Comparison of ENCODE assay signal across 8 cellular contexts in genomic region chr12:92065018-92065499, GRCh38.
DNase-seq lines count a peak whose midpoint lies in the region; ATAC-seq and TF ChIP-seq lines count a peak whose summit lies in the region.

No MANE protein-coding gene starts in this region.

- H3K4me3 ChIP-seq in esophagus squamous epithelium (peak overlapping the region in 1 of 4 donors; percentile 15), SJCRH30 (no peak overlapping the region)

- CTCF ChIA-PET in activated CD4-positive, alpha-beta T cell treated with anti-CD3 and anti-CD28 coated beads for 36 hours (lab: Charles Lee) = interaction anchor here (0.6 to 2.2 kb wide), 2 partner anchors 8 to 76 kb away, joined by 4 to 7 read pairs; no protein-coding TSS in a partner anchor
- CTCF ChIA-PET in activated CD4-positive, alpha-beta T cell treated with anti-CD3 and anti-CD28 coated beads, Interleukin-2, amount 10 ng/mL, durations not matched to agents 7 days and 5 days (lab: Charles Lee) = interaction anchor here (1.1 kb wide), 1 partner anchor 20 kb away, joined by 3 read pairs; no protein-coding TSS in a partner anchor

- H3K36me3 Mint-ChIP-seq in activated CD4-positive, alpha-beta T cell treated with anti-CD3 and anti-CD28 coated beads for 36 hours (ENCODE audit: low read depth) = peaks cover 10% of the 10 kb centered on the region
- H3K36me3 Mint-ChIP-seq in activated CD4-positive, alpha-beta T cell treated with anti-CD3 and anti-CD28 coated beads, Interleukin-2, amount 10 ng/mL, durations not matched to agents 7 days and 5 days (ENCODE audit: low read depth) = peaks cover 7% of the 10 kb centered on the region

- H3K9me3 ChIP-seq in esophagus squamous epithelium (no peaks in the 10 kb centered on the region), SJCRH30 (replicated peaks) (no peaks in the 10 kb centered on the region)

- H3K4me1 ChIP-seq in esophagus squamous epithelium (peaks cover 0 to 23% (median 8%) of the 10 kb centered on the region in 3 donors), SJCRH30 (no peaks in the 10 kb centered on the region)

- 24 to 26% methylated on average over 8 of the region's 8 CpGs for WGBS in esophagus squamous epithelium, 2 donors

- ATAC-seq in activated CD4-positive, alpha-beta T cell treated with anti-CD3 and anti-CD28 coated beads for 36 hours = peak; percentile 76
- peak; percentile 67 for ATAC-seq in HG02973 (IDR thresholded peaks at IDR 0.05; ENCODE audit: unreplicated experiment)

- peak overlapping the region in 3 of 4 donors; percentile 34 to 73 (median 58) for H3K27ac ChIP-seq in esophagus squamous epithelium
- no peak overlapping the region for H3K27ac ChIP-seq in SJCRH30

- H3K36me3 ChIP-seq in esophagus squamous epithelium (no peaks in the 10 kb centered on the region), SJCRH30 (no peaks in the 10 kb centered on the region)

- peak in 1 of 6 experiments; percentile 9 for TF ChIP-seq CTCF in esophagus squamous epithelium (IDR thresholded peaks at IDR 0.05)

- H3K9me3 Mint-ChIP-seq in activated CD4-positive, alpha-beta T cell treated with anti-CD3 and anti-CD28 coated beads for 36 hours (ENCODE audit: low read depth) = peaks cover 3% of the 10 kb centered on the region
- H3K9me3 Mint-ChIP-seq in activated CD4-positive, alpha-beta T cell treated with anti-CD3 and anti-CD28 coated beads, Interleukin-2, amount 10 ng/mL, durations not matched to agents 7 days and 5 days = peaks cover 9% of the 10 kb centered on the region

- intact Hi-C loops in activated CD4-positive, alpha-beta T cell treated with anti-CD3 and anti-CD28 coated beads for 36 hours (cut with DNase I, micrococcal nuclease) = loop anchor here (1.0 to 10.0 kb wide), 14 partner anchors 8 to 860 kb away; partner anchors contain the start of genes BTG1 (in 1 of the 2) and EEA1 (in 1 of the 2)
- intact Hi-C loops in esophagus squamous epithelium (cut with DNase I) = no loop called here

- no peaks in the 10 kb centered on the region for H3K27me3 ChIP-seq in esophagus squamous epithelium
- no peaks in the 10 kb centered on the region for H3K27me3 ChIP-seq in SJCRH30

- no peaks in the 10 kb centered on the region for H3K27me3 Mint-ChIP-seq in activated CD4-positive, alpha-beta T cell treated with anti-CD3 and anti-CD28 coated beads for 36 hours
- H3K27me3 Mint-ChIP-seq in activated CD4-positive, alpha-beta T cell treated with anti-CD3 and anti-CD28 coated beads, Interleukin-2, amount 10 ng/mL, durations not matched to agents 7 days and 5 days = no peaks in the 10 kb centered on the region

- peak overlapping the region; percentile 30 for H3K4me3 Mint-ChIP-seq in activated CD4-positive, alpha-beta T cell treated with anti-CD3 and anti-CD28 coated beads for 36 hours
- H3K4me3 Mint-ChIP-seq in activated CD4-positive, alpha-beta T cell treated with anti-CD3 and anti-CD28 coated beads, Interleukin-2, amount 10 ng/mL, durations not matched to agents 7 days and 5 days = no peak overlapping the region

- POLR2A ChIA-PET in activated CD4-positive, alpha-beta T cell treated with anti-CD3 and anti-CD28 coated beads for 36 hours (lab: Charles Lee) = interaction anchor here (0.9 to 1.3 kb wide), 3 partner anchors 79 to 187 kb away, joined by 5 to 10 read pairs (median 9); partner anchors contain the start of gene BTG1
- POLR2A ChIA-PET in activated CD4-positive, alpha-beta T cell treated with anti-CD3 and anti-CD28 coated beads, Interleukin-2, amount 10 ng/mL, durations not matched to agents 7 days and 5 days (lab: Charles Lee) = interaction anchor here (0.6 kb wide), 1 partner anchor 36 kb away, joined by 3 read pairs; no protein-coding TSS in a partner anchor

- peaks cover 57% of the 10 kb centered on the region for H3K4me1 Mint-ChIP-seq in activated CD4-positive, alpha-beta T cell treated with anti-CD3 and anti-CD28 coated beads for 36 hours
- H3K4me1 Mint-ChIP-seq in activated CD4-positive, alpha-beta T cell treated with anti-CD3 and anti-CD28 coated beads, Interleukin-2, amount 10 ng/mL, durations not matched to agents 7 days and 5 days = peaks cover 18% of the 10 kb centered on the region

- DNase-seq in activated CD4-positive, alpha-beta T cell treated with anti-CD3 and anti-CD28 coated beads for 36 hours = peak; percentile 71
- DNase-seq in activated CD4-positive, alpha-beta T cell treated with anti-CD3 and anti-CD28 coated beads, Interleukin-2, amount 10 ng/mL, durations not matched to agents 7 days and 5 days = no peak
- DNase-seq in NCI-H774 (lab: John Stamatoyannopoulos, UW) (peak; percentile 74), esophagus squamous epithelium (lab: John Stamatoyannopoulos, UW) (no peak), SJCRH30 (no peak), NOMO-1 treated with DMSO at 0.1 percent for 48 hours (lab: John Stamatoyannopoulos, UW; ENCODE audit: unreplicated experiment) (no peak)
- peak; percentile 25 for DNase-seq in stimulated activated CD4-positive, alpha-beta T cell treated with anti-CD3 and anti-CD28 coated beads, Interleukin-2, amount 100 ng/mL, for 4 hours (ENCODE audit: low read depth)

- H3K27ac Mint-ChIP-seq in activated CD4-positive, alpha-beta T cell treated with anti-CD3 and anti-CD28 coated beads for 36 hours = peak overlapping the region; percentile 89
- H3K27ac Mint-ChIP-seq in activated CD4-positive, alpha-beta T cell treated with anti-CD3 and anti-CD28 coated beads, Interleukin-2, amount 10 ng/mL, durations not matched to agents 7 days and 5 days = no peak overlapping the region

- TF ChIP-seq POLR2A in esophagus squamous epithelium (IDR thresholded peaks at IDR 0.05) = no peak

Comparison
In these comparisons a context has a peak if more than half of its experiments do, and no peak if none do; other contexts are left out.
1. DNase-seq: peak in activated CD4-positive, alpha-beta T cell treated with anti-CD3 and anti-CD28 coated beads for 36 hours (single experiment), NCI-H774 (single experiment) and stimulated activated CD4-positive, alpha-beta T cell treated with anti-CD3 and anti-CD28 coated beads, Interleukin-2, amount 100 ng/mL, for 4 hours (single experiment); none in activated CD4-positive, alpha-beta T cell treated with anti-CD3 and anti-CD28 coated beads, Interleukin-2, amount 10 ng/mL, durations not matched to agents 7 days and 5 days (single experiment), esophagus squamous epithelium (single experiment), SJCRH30 (0 of 2) and NOMO-1 treated with DMSO at 0.1 percent for 48 hours (single experiment).